ENCODE assay signal across 8 cellular contexts in the genomic region with DNA sequence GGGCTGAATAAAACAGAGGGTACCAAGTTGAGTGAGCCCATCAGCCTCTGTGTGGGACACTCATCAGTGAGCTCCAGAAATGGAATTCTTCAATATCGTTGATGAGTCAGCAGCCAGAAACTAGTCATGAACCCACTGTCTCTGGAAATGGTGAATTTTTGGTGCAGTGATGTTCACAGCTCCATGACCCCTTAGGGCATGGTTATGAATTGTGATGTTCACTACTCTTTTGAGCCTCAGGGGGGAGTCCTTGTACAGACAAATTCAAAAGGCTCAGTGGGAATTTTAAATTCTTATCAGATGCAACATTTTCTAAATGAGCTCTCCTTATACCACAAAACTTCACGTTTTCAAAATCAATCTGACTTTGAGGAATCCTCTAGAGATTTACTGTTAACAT.
DNase-seq lines count a peak whose midpoint lies in the region; ATAC-seq and TF ChIP-seq lines count a peak whose summit lies in the region.

No MANE protein-coding gene starts in this region.

- no peaks in the 10 kb centered on the region for H3K9me3 ChIP-seq in right lobe of liver
- no peaks in the 10 kb centered on the region for H3K9me3 ChIP-seq in CD8-positive, alpha-beta T cell (ENCODE audit: low read length)

- ATAC-seq in activated CD8-positive, alpha-beta T cell treated with anti-CD3 and anti-CD28 coated beads for 36 hours: no peak
- ATAC-seq in activated CD8-positive, alpha-beta T cell treated with anti-CD3 and anti-CD28 coated beads, Interleukin-2, amount 10 ng/mL, durations not matched to agents 7 days and 5 days: no peak
- ATAC-seq in right lobe of liver: no peak
- no peak for ATAC-seq in CD8-positive, alpha-beta T cell

- no peaks in the 10 kb centered on the region for H3K27me3 Mint-ChIP-seq in activated CD8-positive, alpha-beta T cell treated with anti-CD3 and anti-CD28 coated beads for 36 hours
- no peaks in the 10 kb centered on the region for H3K27me3 Mint-ChIP-seq in activated CD8-positive, alpha-beta T cell treated with anti-CD3 and anti-CD28 coated beads, Interleukin-2, amount 10 ng/mL, durations not matched to agents 7 days and 5 days (ENCODE audit: low read depth)
- no peaks in the 10 kb centered on the region for H3K27me3 Mint-ChIP-seq in activated T-helper 1 cell treated with anti-CD3 and anti-CD28 coated beads, Interleukin-12 subunit alpha, Interleukin-12 subunit beta, Interleukin-2, Interleukin-4 antibody, amounts not matched to agents 30 ng/mL and 10 ng/mL and 1 ng/mL, durations not matched to agents 14 hours and 24 hours and 36 hours (ENCODE audit: insufficient read depth)
- H3K27me3 Mint-ChIP-seq in CD8-positive, alpha-beta T cell (ENCODE audit: low read depth): peaks cover 2% of the 10 kb centered on the region

- H3K36me3 Mint-ChIP-seq in activated CD8-positive, alpha-beta T cell treated with anti-CD3 and anti-CD28 coated beads for 36 hours (ENCODE audit: low read depth): no peaks in the 10 kb centered on the region
- no peaks in the 10 kb centered on the region for H3K36me3 Mint-ChIP-seq in activated CD8-positive, alpha-beta T cell treated with anti-CD3 and anti-CD28 coated beads, Interleukin-2, amount 10 ng/mL, durations not matched to agents 7 days and 5 days (ENCODE audit: low read depth)
- H3K36me3 Mint-ChIP-seq in activated T-helper 1 cell treated with anti-CD3 and anti-CD28 coated beads, Interleukin-12 subunit alpha, Interleukin-12 subunit beta, Interleukin-2, Interleukin-4 antibody, amounts not matched to agents 30 ng/mL and 10 ng/mL and 1 ng/mL, durations not matched to agents 14 hours and 24 hours and 36 hours (ENCODE audit: low read depth): no peaks in the 10 kb centered on the region
- H3K36me3 Mint-ChIP-seq in CD8-positive, alpha-beta T cell: no peaks in the 10 kb centered on the region

- 40% methylated on average over 2 of the region's 2 CpGs for WGBS in right lobe of liver (ENCODE audit: insufficient coverage, low coverage, low lambda C conversion rate, missing lambda C conversion rate)

- H3K36me3 ChIP-seq in right lobe of liver: no peaks in the 10 kb centered on the region
- H3K36me3 ChIP-seq in CD8-positive, alpha-beta T cell (ENCODE audit: insufficient read depth, low read length): no peaks in the 10 kb centered on the region

- CTCF ChIA-PET in activated CD8-positive, alpha-beta T cell treated with anti-CD3 and anti-CD28 coated beads for 36 hours (lab: Charles Lee): interaction anchor here (0.9 to 1.4 kb wide), 4 partner anchors 12 to 120 kb away, joined by 3 to 5 read pairs (median 3); no protein-coding TSS in a partner anchor
- CTCF ChIA-PET in activated CD8-positive, alpha-beta T cell treated with anti-CD3 and anti-CD28 coated beads, Interleukin-2, amount 10 ng/mL, durations not matched to agents 7 days and 5 days (lab: Charles Lee): no interaction called here
- CTCF ChIA-PET in CD8-positive, alpha-beta T cell (lab: Charles Lee): no interaction called here

- no peaks in the 10 kb centered on the region for H3K4me1 ChIP-seq in right lobe of liver
- no peaks in the 10 kb centered on the region for H3K4me1 ChIP-seq in CD8-positive, alpha-beta T cell (ENCODE audit: insufficient read depth, low read length)

- H3K9me3 Mint-ChIP-seq in activated CD8-positive, alpha-beta T cell treated with anti-CD3 and anti-CD28 coated beads for 36 hours: no peaks in the 10 kb centered on the region
- no peaks in the 10 kb centered on the region for H3K9me3 Mint-ChIP-seq in activated CD8-positive, alpha-beta T cell treated with anti-CD3 and anti-CD28 coated beads, Interleukin-2, amount 10 ng/mL, durations not matched to agents 7 days and 5 days (ENCODE audit: insufficient read depth)
- H3K9me3 Mint-ChIP-seq in activated T-helper 1 cell treated with anti-CD3 and anti-CD28 coated beads, Interleukin-12 subunit alpha, Interleukin-12 subunit beta, Interleukin-2, Interleukin-4 antibody, amounts not matched to agents 30 ng/mL and 10 ng/mL and 1 ng/mL, durations not matched to agents 14 hours and 24 hours and 36 hours: no peaks in the 10 kb centered on the region
- no peaks in the 10 kb centered on the region for H3K9me3 Mint-ChIP-seq in CD8-positive, alpha-beta T cell

- H3K4me3 Mint-ChIP-seq in activated CD8-positive, alpha-beta T cell treated with anti-CD3 and anti-CD28 coated beads for 36 hours: no peak overlapping the region
- H3K4me3 Mint-ChIP-seq in activated CD8-positive, alpha-beta T cell treated with anti-CD3 and anti-CD28 coated beads, Interleukin-2, amount 10 ng/mL, durations not matched to agents 7 days and 5 days: no peak overlapping the region
- H3K4me3 Mint-ChIP-seq in activated T-helper 1 cell treated with anti-CD3 and anti-CD28 coated beads, Interleukin-12 subunit alpha, Interleukin-12 subunit beta, Interleukin-2, Interleukin-4 antibody, amounts not matched to agents 30 ng/mL and 10 ng/mL and 1 ng/mL, durations not matched to agents 14 hours and 24 hours and 36 hours: no peak overlapping the region
- no peak overlapping the region for H3K4me3 Mint-ChIP-seq in CD8-positive, alpha-beta T cell

- H3K27me3 ChIP-seq in right lobe of liver: no peaks in the 10 kb centered on the region
- H3K27me3 ChIP-seq in CD8-positive, alpha-beta T cell (ENCODE audit: insufficient read depth, low read length): no peaks in the 10 kb centered on the region

- DNase-seq in activated CD8-positive, alpha-beta T cell treated with anti-CD3 and anti-CD28 coated beads for 36 hours: peak; percentile 2
- no peak for DNase-seq in activated CD8-positive, alpha-beta T cell treated with anti-CD3 and anti-CD28 coated beads, Interleukin-2, amount 10 ng/mL, durations not matched to agents 7 days and 5 days
- DNase-seq in NB4 (ENCODE audit: low read depth) (peak; percentile 55), amniotic stem cell (lab: John Stamatoyannopoulos, UW) (peak; percentile 81), right lobe of liver (no peak)
- DNase-seq in activated T-helper 1 cell treated with anti-CD3 and anti-CD28 coated beads, Interleukin-12 subunit alpha, Interleukin-12 subunit beta, Interleukin-2, Interleukin-4 antibody, amounts not matched to agents 30 ng/mL and 10 ng/mL and 1 ng/mL, durations not matched to agents 14 hours and 24 hours and 36 hours (ENCODE audit: low spot score): no peak
- DNase-seq in activated CD4-positive, CD25-positive, alpha-beta regulatory T cell treated with anti-CD3 and anti-CD28 coated beads, Interleukin-2, amount 50 U/mL, for 72 hours: no peak
- no peak for DNase-seq in CD8-positive, alpha-beta T cell

- no peak overlapping the region for H3K27ac Mint-ChIP-seq in activated CD8-positive, alpha-beta T cell treated with anti-CD3 and anti-CD28 coated beads for 36 hours
- no peak overlapping the region for H3K27ac Mint-ChIP-seq in activated CD8-positive, alpha-beta T cell treated with anti-CD3 and anti-CD28 coated beads, Interleukin-2, amount 10 ng/mL, durations not matched to agents 7 days and 5 days
- H3K27ac Mint-ChIP-seq in activated T-helper 1 cell treated with anti-CD3 and anti-CD28 coated beads, Interleukin-12 subunit alpha, Interleukin-12 subunit beta, Interleukin-2, Interleukin-4 antibody, amounts not matched to agents 30 ng/mL and 10 ng/mL and 1 ng/mL, durations not matched to agents 14 hours and 24 hours and 36 hours: no peak overlapping the region
- H3K27ac Mint-ChIP-seq in CD8-positive, alpha-beta T cell: no peak overlapping the region

- intact Hi-C loops in activated CD8-positive, alpha-beta T cell treated with anti-CD3 and anti-CD28 coated beads for 36 hours (cut with micrococcal nuclease): no loop called here
- intact Hi-C loops in right lobe of liver (cut with DNase I): no loop called here
- intact Hi-C loops in activated T-helper 1 cell treated with anti-CD3 and anti-CD28 coated beads, Interleukin-12 subunit alpha, Interleukin-12 subunit beta, Interleukin-2, Interleukin-4 antibody, amounts not matched to agents 30 ng/mL and 10 ng/mL and 1 ng/mL, durations not matched to agents 14 hours and 24 hours and 36 hours (cut with micrococcal nuclease): no loop called here
- intact Hi-C loops in CD8-positive, alpha-beta T cell (cut with DNase I, micrococcal nuclease): no loop called here

- no peak overlapping the region for H3K4me3 ChIP-seq in NB4 (ENCODE audit: low read depth, low read length)
- H3K4me3 ChIP-seq in right lobe of liver: no peak overlapping the region
- H3K4me3 ChIP-seq in CD8-positive, alpha-beta T cell (ENCODE audit: low read depth, low read length): no peak overlapping the region

- TF ChIP-seq POLR2A in NB4 (IDR thresholded peaks at IDR 0.05; ENCODE audit: extremely low read depth, insufficient read length) (no peak), right lobe of liver (IDR thresholded peaks at IDR 0.05) (no peak)

- POLR2A ChIA-PET in activated CD8-positive, alpha-beta T cell treated with anti-CD3 and anti-CD28 coated beads for 36 hours (lab: Charles Lee): no interaction called here
- POLR2A ChIA-PET in activated CD8-positive, alpha-beta T cell treated with anti-CD3 and anti-CD28 coated beads, Interleukin-2, amount 10 ng/mL, durations not matched to agents 7 days and 5 days (lab: Charles Lee): no interaction called here
- POLR2A ChIA-PET in CD8-positive, alpha-beta T cell (lab: Charles Lee): no interaction called here

- H3K27ac ChIP-seq in right lobe of liver: no peak overlapping the region
- H3K27ac ChIP-seq in CD8-positive, alpha-beta T cell (ENCODE audit: low read depth, low read length): no peak overlapping the region

- H3K4me1 Mint-ChIP-seq in activated CD8-positive, alpha-beta T cell treated with anti-CD3 and anti-CD28 coated beads for 36 hours (ENCODE audit: low read depth): no peaks in the 10 kb centered on the region
- no peaks in the 10 kb centered on the region for H3K4me1 Mint-ChIP-seq in activated CD8-positive, alpha-beta T cell treated with anti-CD3 and anti-CD28 coated beads, Interleukin-2, amount 10 ng/mL, durations not matched to agents 7 days and 5 days (ENCODE audit: low read depth)
- no peaks in the 10 kb centered on the region for H3K4me1 Mint-ChIP-seq in activated T-helper 1 cell treated with anti-CD3 and anti-CD28 coated beads, Interleukin-12 subunit alpha, Interleukin-12 subunit beta, Interleukin-2, Interleukin-4 antibody, amounts not matched to agents 30 ng/mL and 10 ng/mL and 1 ng/mL, durations not matched to agents 14 hours and 24 hours and 36 hours (ENCODE audit: low read depth)
- H3K4me1 Mint-ChIP-seq in CD8-positive, alpha-beta T cell (ENCODE audit: low read depth): no peaks in the 10 kb centered on the region

- TF ChIP-seq CTCF in activated CD8-positive, alpha-beta T cell treated with anti-CD3 and anti-CD28 coated beads for 36 hours (IDR thresholded peaks at IDR 0.05): peak; percentile 23
- TF ChIP-seq CTCF in NB4 (IDR thresholded peaks at IDR 0.05; ENCODE audit: low read depth, low read length): peak; percentile 65
- TF ChIP-seq CTCF in right lobe of liver (IDR thresholded peaks at IDR 0.05): peak; percentile 15 to 41 (median 27)
- no peak for TF ChIP-seq CTCF in CD8-positive, alpha-beta T cell (IDR thresholded peaks at IDR 0.05)

Comparison
In these comparisons a context has a peak if more than half of its experiments do, and no peak if none do; other contexts are left out.
1. DNase-seq: peak in activated CD8-positive, alpha-beta T cell treated with anti-CD3 and anti-CD28 coated beads for 36 hours (single experiment), NB4 (single experiment) and amniotic stem cell (single experiment); none in activated CD8-positive, alpha-beta T cell treated with anti-CD3 and anti-CD28 coated beads, Interleukin-2, amount 10 ng/mL, durations not matched to agents 7 days and 5 days (single experiment), right lobe of liver (0 of 3), activated T-helper 1 cell treated with anti-CD3 and anti-CD28 coated beads, Interleukin-12 subunit alpha, Interleukin-12 subunit beta, Interleukin-2, Interleukin-4 antibody, amounts not matched to agents 30 ng/mL and 10 ng/mL and 1 ng/mL, durations not matched to agents 14 hours and 24 hours and 36 hours (single experiment), activated CD4-positive, CD25-positive, alpha-beta regulatory T cell treated with anti-CD3 and anti-CD28 coated beads, Interleukin-2, amount 50 U/mL, for 72 hours (single experiment) and CD8-positive, alpha-beta T cell (0 of 7).